ENCODE assay signal across 11 cellular contexts in the genomic region with DNA sequence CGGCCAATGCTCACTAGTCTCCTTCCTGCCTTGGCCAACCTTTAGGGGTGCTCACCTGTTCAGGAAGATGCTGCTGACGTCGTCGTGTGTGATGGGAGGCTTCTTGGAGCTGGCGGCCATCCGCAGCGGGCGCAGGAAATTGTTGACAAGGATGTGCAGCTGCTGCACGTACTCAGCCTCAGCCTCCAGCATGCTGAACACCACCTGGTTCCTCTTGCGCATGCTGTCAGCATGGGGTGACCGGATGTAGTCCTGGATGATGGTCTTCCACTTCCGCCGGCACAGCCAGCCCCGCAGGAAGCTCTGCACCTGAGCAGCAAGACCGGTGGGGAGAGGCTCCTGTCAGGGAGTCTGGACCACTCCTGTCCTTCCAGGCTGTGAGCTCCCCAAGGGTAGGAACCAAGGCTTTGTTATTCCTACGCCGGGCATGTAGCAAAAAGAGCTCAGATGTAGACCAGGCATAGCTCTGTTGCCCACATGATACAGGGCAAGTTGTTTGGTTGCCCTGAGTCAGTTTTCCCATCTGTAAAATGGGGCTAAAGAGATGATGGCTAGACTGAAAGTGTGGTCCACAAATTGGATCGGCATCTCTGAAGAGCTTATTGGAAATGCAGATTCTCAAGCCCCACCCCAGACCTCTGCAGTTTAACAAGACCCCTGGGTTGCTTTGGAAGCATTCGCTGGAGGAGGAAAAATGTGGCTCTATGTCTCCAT. TPM values are rescaled to one million over a fixed set of nuclear protein-coding genes. Genes with fewer than 3 reads are reported as not detected.
A peak's percentile ranks its signal among the peaks of the same experiment; 100 is the strongest.
DNase-seq lines count a peak whose midpoint lies in the region; ATAC-seq lines count a peak whose summit lies in the region.
"Had no signal": no experiment of that assay in that cellular context is flagged by ENCODE, and none has a peak within 500 bp of the region (broad histone marks: within the 10 kb centered on the region; RNA-seq: fewer than 3 reads in every experiment).

No MANE protein-coding gene starts in this region.

- no peak overlapping the region for H3K4ac ChIP-seq in neuronal stem cell (ENCODE audit: low read length)

- H2AFZ ChIP-seq in neuronal stem cell (ENCODE audit: low read length): no peak overlapping the region

- intact Hi-C loops in aorta (cut with DNase I): no loop called here

- H3K9me3 ChIP-seq in neuronal stem cell (replicated peaks in 1 of 2; ENCODE audit: control insufficient read depth in 2 of 2, insufficient read depth in 1 of 2, low read depth in 1 of 2, low read length in 2 of 2): peaks cover 0 to 5% of the 10 kb centered on the region in 2 donors
- peaks cover 9% of the 10 kb centered on the region for H3K9me3 ChIP-seq in aorta (ENCODE audit: control insufficient read depth, low read length)

- H3K18ac ChIP-seq in neuronal stem cell (ENCODE audit: low read length): peak overlapping the region; percentile 53

- peaks cover 0 to 2% of the 10 kb centered on the region in 2 donors for H3K36me3 ChIP-seq in neuronal stem cell (replicated peaks in 1 of 2; ENCODE audit: control insufficient read depth in 2 of 2, insufficient read depth in 2 of 2, low read length in 2 of 2)
- no peaks in the 10 kb centered on the region for H3K36me3 ChIP-seq in aorta (ENCODE audit: control insufficient read depth in 1 of 2, insufficient read depth in 2 of 2, low read length in 1 of 2)
- H3K36me3 ChIP-seq: BLaER1 treated with 17β-estradiol and CSF1 and Interleukin-3, amounts not matched to agents 10 nM and 100 nM; HAP-1 had no signal

- H3K79me1 ChIP-seq in neuronal stem cell (ENCODE audit: low read depth, low read length): no peaks in the 10 kb centered on the region

- H2BK5ac ChIP-seq in neuronal stem cell (ENCODE audit: low read length): no peak overlapping the region

- H4K91ac ChIP-seq in neuronal stem cell (ENCODE audit: low read depth, low read length, poor library complexity): peak overlapping the region; percentile 31

- no peak overlapping the region for H2BK120ac ChIP-seq in neuronal stem cell (ENCODE audit: low read depth, low read length)

- no peak overlapping the region for H3K4me3 ChIP-seq in neuronal stem cell (ENCODE audit: low read length in 2 of 2)
- H3K4me3 ChIP-seq in aorta (ENCODE audit: low read length in 2 of 2): no peak overlapping the region
- H3K4me3 ChIP-seq: BLaER1 treated with 17β-estradiol and CSF1 and Interleukin-3, amounts not matched to agents 10 nM and 100 nM; HAP-1 had no signal

- ATAC-seq in aorta (ENCODE audit: low FRiP score) (peak; percentile 24), GM19328 (IDR thresholded peaks at IDR 0.05; ENCODE audit: unreplicated experiment) (no peak), GM18519 (IDR thresholded peaks at IDR 0.05; ENCODE audit: low FRiP score, unreplicated experiment) (no peak)
- ATAC-seq: CD8-positive, alpha-beta T cell had no signal

- DNase-seq in NCI-H748 (lab: John Stamatoyannopoulos, UW; ENCODE audit: unreplicated experiment) (peak; percentile 15), NCI-H748 treated with DMSO at 0.1 percent for 48 hours (lab: John Stamatoyannopoulos, UW) (no peak), RPMI8226 (peak; percentile 56), neuronal stem cell (ENCODE audit: low spot score) (no peak), aorta (no peak)
- DNase-seq: Calu3; CD8-positive, alpha-beta T cell had no signal

- H3K4me1 ChIP-seq in neuronal stem cell (ENCODE audit: control insufficient read depth in 2 of 2, insufficient read depth in 1 of 2, low read depth in 1 of 2, low read length in 2 of 2) (peaks cover 0 to 12% of the 10 kb centered on the region in 2 donors), aorta (ENCODE audit: control insufficient read depth in 1 of 2, insufficient read depth in 2 of 2, low read length in 2 of 2) (no peaks in the 10 kb centered on the region)
- H3K4me1 ChIP-seq: HAP-1 had no signal

- no peak overlapping the region for H2BK15ac ChIP-seq in neuronal stem cell (ENCODE audit: low read length)

- H2AK5ac ChIP-seq in neuronal stem cell (ENCODE audit: low read depth, low read length): peak overlapping the region; percentile 47

- H3K4me2 ChIP-seq in neuronal stem cell (ENCODE audit: insufficient read depth, low read length, poor library complexity, severe bottlenecking): no peak overlapping the region

- no peak overlapping the region for H3K27ac ChIP-seq in neuronal stem cell (replicated peaks; ENCODE audit: low read length)
- H3K27ac ChIP-seq in aorta (ENCODE audit: low read depth in 1 of 2, low read length in 2 of 2): no peak overlapping the region
- H3K27ac ChIP-seq: BLaER1 treated with 17β-estradiol and CSF1 and Interleukin-3, amounts not matched to agents 10 nM and 100 nM had no signal

- H3K9ac ChIP-seq in neuronal stem cell (ENCODE audit: low read depth, low read length, poor library complexity): peak overlapping the region; percentile 54
- H3K9ac ChIP-seq: BLaER1 treated with 17β-estradiol and CSF1 and Interleukin-3, amounts not matched to agents 10 nM and 100 nM had no signal

- WGBS in neuronal stem cell (ENCODE audit: extremely low coverage in 2 of 2, insufficient read length in 2 of 2, insufficient replicate concordance in 1 of 2), 2 donors: no CpG with 5 or more reads among the region's 19 CpGs
- WGBS in aorta, 2 donors: 88% methylated on average over 19 of the region's 19 CpGs

- peak overlapping the region; percentile 25 for H3K14ac ChIP-seq in neuronal stem cell (ENCODE audit: low read length)

- H3K23ac ChIP-seq in neuronal stem cell (ENCODE audit: low read depth, low read length, poor library complexity): no peak overlapping the region

- H2BK12ac ChIP-seq in neuronal stem cell (ENCODE audit: low read length): no peak overlapping the region

- H4K8ac ChIP-seq in neuronal stem cell (ENCODE audit: low read depth, low read length): no peak overlapping the region

- H3K27me3 ChIP-seq in neuronal stem cell (ENCODE audit: control insufficient read depth in 3 of 3, insufficient read depth in 3 of 3, low read depth in 1 of 3, low read length in 3 of 3) (peaks cover 0 to 9% (median 2%) of the 10 kb centered on the region in 3 experiments), aorta (ENCODE audit: control insufficient read depth in 1 of 2, insufficient read depth in 2 of 2, low read length in 1 of 2) (no peaks in the 10 kb centered on the region)

RNA-seq across cellular contexts. Expression of gene RASGRF1, which starts 43.7 kb away (rescaled TPM):
- 0.07 TPM for polyA plus RNA-seq in neuronal stem cell (2013, experiment 1 of 2)
- polyA plus RNA-seq in neuronal stem cell (2013, experiment 2 of 2): 0.01 TPM
- total RNA-seq in aorta: under 1 TPM; 0.13 to 0.15 TPM
- polyA plus RNA-seq in aorta: not detected
- total RNA-seq: CD8-positive, alpha-beta T cell had no signal

Comparison
In these comparisons a context has a peak if more than half of its experiments do, and no peak if none do; other contexts are left out.
1. DNase-seq: peak in NCI-H748 (single experiment) and RPMI8226 (single experiment); none in NCI-H748 treated with DMSO at 0.1 percent for 48 hours (single experiment), neuronal stem cell (single experiment) and aorta (0 of 2).